ENCODE assay signal across 17 cellular contexts in genomic region chr2:206062724-206063123, GRCh38.
"Had no signal": no experiment of that assay in that cellular context is flagged by ENCODE, and none has a peak within 500 bp of the region (broad histone marks: within the 10 kb centered on the region; RNA-seq: fewer than 3 reads in every experiment).

No MANE protein-coding gene starts in this region.

- DNase-seq: activated CD4-positive, alpha-beta memory T cell treated with anti-CD3 and anti-CD28 coated beads for 36 hours; activated CD4-positive, alpha-beta T cell treated with anti-CD3 and anti-CD28 coated beads for 1 hour; activated CD8-positive, alpha-beta memory T cell treated with anti-CD3 and anti-CD28 coated beads, Interleukin-2, amount 50 U/mL, for 4 hours; activated naive CD4-positive, alpha-beta T cell treated with Interleukin-2 at 50 U/mL for 16 hours; amniotic stem cell; body of pancreas; cortex of kidney; effector CD8-positive, alpha-beta T cell; left cardiac atrium; lower lobe of right lung; naive thymus-derived CD4-positive, alpha-beta T cell; right cardiac atrium; spleen; stimulated activated CD4-positive, alpha-beta T cell treated with anti-CD3 and anti-CD28 coated beads, Interleukin-2, amount 100 ng/mL, for 24 hours; stimulated activated naive B cell treated with anti-CD40 and anti-IgM and Interleukin-4, amounts not matched to agents 10 μg/mL and 1 μg/mL and 100 μg/mL, for 72 hours; trophoblast cell had no signal

- H3K27me3 ChIP-seq: body of pancreas, spleen had no signal

- H3K4me3 ChIP-seq: body of pancreas, lower lobe of right lung, spleen had no signal

- ATAC-seq: body of pancreas; left cardiac atrium; lower lobe of right lung; naive thymus-derived CD4-positive, alpha-beta T cell; right cardiac atrium; stimulated activated naive B cell treated with anti-CD40 and anti-IgM and Interleukin-4, amounts not matched to agents 10 μg/mL and 1 μg/mL and 100 μg/mL, for 72 hours had no signal

- H3K4me3 Mint-ChIP-seq: activated CD4-positive, alpha-beta memory T cell treated with anti-CD3 and anti-CD28 coated beads for 36 hours; central memory CD8-positive, alpha-beta T cell; naive thymus-derived CD4-positive, alpha-beta T cell; stimulated activated naive B cell treated with anti-CD40 and anti-IgM and Interleukin-4, amounts not matched to agents 10 μg/mL and 1 μg/mL and 100 μg/mL, for 72 hours had no signal

- H3K27ac Mint-ChIP-seq: activated CD4-positive, alpha-beta memory T cell treated with anti-CD3 and anti-CD28 coated beads for 36 hours; stimulated activated naive B cell treated with anti-CD40 and anti-IgM and Interleukin-4, amounts not matched to agents 10 μg/mL and 1 μg/mL and 100 μg/mL, for 72 hours had no signal

- H3K9me3 ChIP-seq: body of pancreas, lower lobe of right lung had no signal

- H3K27me3 Mint-ChIP-seq: activated CD4-positive, alpha-beta memory T cell treated with anti-CD3 and anti-CD28 coated beads for 36 hours; central memory CD8-positive, alpha-beta T cell; naive thymus-derived CD4-positive, alpha-beta T cell; stimulated activated naive B cell treated with anti-CD40 and anti-IgM and Interleukin-4, amounts not matched to agents 10 μg/mL and 1 μg/mL and 100 μg/mL, for 72 hours had no signal

- H3K9me3 Mint-ChIP-seq: activated CD4-positive, alpha-beta memory T cell treated with anti-CD3 and anti-CD28 coated beads for 36 hours; central memory CD8-positive, alpha-beta T cell; stimulated activated naive B cell treated with anti-CD40 and anti-IgM and Interleukin-4, amounts not matched to agents 10 μg/mL and 1 μg/mL and 100 μg/mL, for 72 hours had no signal

- H3K4me1 ChIP-seq: body of pancreas, lower lobe of right lung had no signal
